16 cellular contexts compared by ENCODE assay signal in the genomic region with DNA sequence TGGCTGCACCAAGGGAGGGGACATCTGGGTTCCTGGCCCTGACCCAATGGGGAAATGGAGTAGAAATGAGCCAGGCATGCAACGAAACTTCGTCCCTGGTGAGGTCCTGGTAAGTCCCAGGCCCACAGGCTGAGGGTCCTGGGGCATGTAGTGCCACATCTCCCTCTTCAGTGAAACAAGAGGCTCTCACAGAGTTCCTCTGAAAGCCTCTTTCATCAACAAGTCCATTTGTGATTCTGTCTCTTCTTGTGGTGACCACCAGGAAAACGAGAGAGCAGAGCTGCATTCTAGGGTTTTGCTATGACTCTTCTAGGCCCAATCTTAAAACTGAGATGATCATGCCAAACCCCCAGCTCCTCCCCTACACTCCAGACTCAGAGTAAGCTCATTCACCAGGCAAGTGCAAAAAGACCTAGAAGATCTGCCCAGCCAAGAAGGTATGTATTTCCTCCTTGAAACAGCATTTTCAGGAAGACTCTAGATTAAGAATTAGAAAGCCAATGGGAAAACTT. TPM values are rescaled to one million over a fixed set of nuclear protein-coding genes. Genes with fewer than 3 reads are reported as not detected.
DNase-seq lines count a peak whose midpoint lies in the region; ATAC-seq and TF ChIP-seq lines count a peak whose summit lies in the region.
"Had no signal": no experiment of that assay in that cellular context is flagged by ENCODE, and none has a peak within 500 bp of the region (broad histone marks: within the 10 kb centered on the region; RNA-seq: fewer than 3 reads in every experiment).

No MANE protein-coding gene starts in this region.

- H3K4me3 ChIP-seq in PC-9, result no peak overlapping the region

- H3K36me3 Mint-ChIP-seq in glutamatergic neuron (ENCODE audit: unreplicated experiment) (no peaks in the 10 kb centered on the region), endothelial cell (ENCODE audit: low read depth, unreplicated experiment) (peaks cover 4% of the 10 kb centered on the region), WTC11 (no peaks in the 10 kb centered on the region)

- no peaks in the 10 kb centered on the region for H3K79me2 ChIP-seq in PC-9 (ENCODE audit: low read depth)

- no peaks in the 10 kb centered on the region for H3F3A ChIP-seq in PC-9 (ENCODE audit: insufficient read depth, low read depth)

- no peak for ATAC-seq in WTC11
- ATAC-seq: HCT116 had no signal

- H3K27me3 ChIP-seq in PC-9 (ENCODE audit: insufficient read depth, low read depth), result no peaks in the 10 kb centered on the region

- CTCF ChIA-PET in PC-9 (lab: Charles Lee), result no interaction called here
- CTCF ChIA-PET in WTC11 (lab: Charles Lee), result interaction anchor here (0.6 to 7.7 kb wide), 2 partner anchors 213 to 228 kb away, joined by 3 to 131 read pairs; no protein-coding TSS in a partner anchor

- H3K4me3 Mint-ChIP-seq in glutamatergic neuron (ENCODE audit: unreplicated experiment), result no peak overlapping the region
- H3K4me3 Mint-ChIP-seq in endothelial cell (ENCODE audit: unreplicated experiment), result no peak overlapping the region
- H3K4me3 Mint-ChIP-seq in WTC11, result no peak overlapping the region
- H3K4me3 Mint-ChIP-seq: B cell; CD4-positive, alpha-beta T cell had no signal

- no peaks in the 10 kb centered on the region for H3K36me3 ChIP-seq in PC-9 (ENCODE audit: low read depth)

- H3K4me1 Mint-ChIP-seq in glutamatergic neuron (ENCODE audit: low read depth, unreplicated experiment) (peaks cover 11% of the 10 kb centered on the region), endothelial cell (ENCODE audit: unreplicated experiment) (peaks cover 9% of the 10 kb centered on the region), WTC11 (peaks cover 18% of the 10 kb centered on the region)
- H3K4me1 Mint-ChIP-seq: B cell had no signal

- H3K4me2 ChIP-seq in PC-9, result no peak overlapping the region

- DNase-seq in Ammon's horn (ENCODE audit: low spot score) (peak; percentile 42), PC-9 (no peak), globus pallidus (ENCODE audit: low spot score) (peak; percentile 65), putamen (ENCODE audit: low spot score) (peak; percentile 17), DMS 273 (lab: John Stamatoyannopoulos, UW; ENCODE audit: unreplicated experiment) (no peak), glutamatergic neuron (no peak), endothelial cell (ENCODE audit: low spot score) (no peak), WTC11 (ENCODE audit: low spot score) (no peak)
- DNase-seq: ACHN; C1 segment of cervical spinal cord; Calu3; CD4-positive, alpha-beta T cell; DMS79 had no signal

- TF ChIP-seq CTCF in PC-9 (conservative IDR thresholded peaks at IDR 0.05) (no peak), glutamatergic neuron (IDR thresholded peaks at IDR 0.05; ENCODE audit: partially characterized antibody, unreplicated experiment) (no peak), endothelial cell (IDR thresholded peaks at IDR 0.05; ENCODE audit: unreplicated experiment) (no peak), WTC11 (IDR thresholded peaks at IDR 0.05) (no peak)

- no peaks in the 10 kb centered on the region for H4K20me1 ChIP-seq in PC-9 (ENCODE audit: insufficient read depth)

- H2AFZ ChIP-seq in PC-9, result peak overlapping the region; percentile 53; the same call in 1 of the 2 replicates

- no peak overlapping the region for H3K27ac ChIP-seq in PC-9
- H3K27ac ChIP-seq: HL-60 had no signal

- no peaks in the 10 kb centered on the region for H3K9me3 ChIP-seq in PC-9 (ENCODE audit: insufficient read depth, low read depth)

- no TSS peak for BruUV-seq in PC-9 (replicated peaks; lab: Mats Ljungman, UMichigan)

- peaks cover 9% of the 10 kb centered on the region for H3K9me3 Mint-ChIP-seq in glutamatergic neuron (ENCODE audit: unreplicated experiment)
- no peaks in the 10 kb centered on the region for H3K9me3 Mint-ChIP-seq in endothelial cell (ENCODE audit: unreplicated experiment)
- no peaks in the 10 kb centered on the region for H3K9me3 Mint-ChIP-seq in WTC11
- H3K9me3 Mint-ChIP-seq: CD4-positive, alpha-beta T cell had no signal

- POLR2A ChIA-PET in PC-9 (lab: Charles Lee; ENCODE audit: unreplicated experiment) (no interaction called here), WTC11 (lab: Charles Lee) (no interaction called here)

- no peaks in the 10 kb centered on the region for H3K9me2 ChIP-seq in PC-9 (ENCODE audit: insufficient read depth)

- H3K27ac Mint-ChIP-seq in glutamatergic neuron (ENCODE audit: unreplicated experiment) (no peak overlapping the region), endothelial cell (ENCODE audit: unreplicated experiment) (no peak overlapping the region), WTC11 (no peak overlapping the region)
- H3K27ac Mint-ChIP-seq: B cell; CD4-positive, alpha-beta T cell had no signal

- H3K27me3 Mint-ChIP-seq in glutamatergic neuron (ENCODE audit: unreplicated experiment), result peaks cover 2% of the 10 kb centered on the region
- H3K27me3 Mint-ChIP-seq in endothelial cell (ENCODE audit: unreplicated experiment), result no peaks in the 10 kb centered on the region
- H3K27me3 Mint-ChIP-seq in WTC11 (ENCODE audit: low read depth), result peaks cover 4% of the 10 kb centered on the region

- intact Hi-C loops in PC-9 (cut with micrococcal nuclease; ENCODE audit: unreplicated experiment), result no loop called here

- H3K4me1 ChIP-seq in PC-9 (replicated peaks; ENCODE audit: insufficient read depth), result no peaks in the 10 kb centered on the region

TF ChIP-seq in WTC11, 78 proteins besides CTCF, POLR2A, EP300 and RAD21:
- TF ChIP-seq NFE2L1 (CRISPR knock-in tag; IDR thresholded peaks at IDR 0.05) (no peak), KAT7 (CRISPR knock-in tag; IDR thresholded peaks at IDR 0.05; ENCODE audit: borderline replicate concordance) (no peak), HMGA2 (CRISPR knock-in tag; IDR thresholded peaks at IDR 0.05) (no peak), RELA (CRISPR knock-in tag; IDR thresholded peaks at IDR 0.05; ENCODE audit: borderline replicate concordance) (no peak), ETV6 (CRISPR knock-in tag; IDR thresholded peaks at IDR 0.05) (no peak), SMAD3 (CRISPR knock-in tag; IDR thresholded peaks at IDR 0.05; ENCODE audit: borderline replicate concordance) (no peak), SP1 (CRISPR knock-in tag; conservative IDR thresholded peaks at IDR 0.05) (no peak), ZNF671 (CRISPR knock-in tag; IDR thresholded peaks at IDR 0.05) (no peak), JUN (CRISPR knock-in tag; IDR thresholded peaks at IDR 0.05) (no peak), MYBL2 (CRISPR knock-in tag; IDR thresholded peaks at IDR 0.05) (no peak)
- TF ChIP-seq, protein P1, sequence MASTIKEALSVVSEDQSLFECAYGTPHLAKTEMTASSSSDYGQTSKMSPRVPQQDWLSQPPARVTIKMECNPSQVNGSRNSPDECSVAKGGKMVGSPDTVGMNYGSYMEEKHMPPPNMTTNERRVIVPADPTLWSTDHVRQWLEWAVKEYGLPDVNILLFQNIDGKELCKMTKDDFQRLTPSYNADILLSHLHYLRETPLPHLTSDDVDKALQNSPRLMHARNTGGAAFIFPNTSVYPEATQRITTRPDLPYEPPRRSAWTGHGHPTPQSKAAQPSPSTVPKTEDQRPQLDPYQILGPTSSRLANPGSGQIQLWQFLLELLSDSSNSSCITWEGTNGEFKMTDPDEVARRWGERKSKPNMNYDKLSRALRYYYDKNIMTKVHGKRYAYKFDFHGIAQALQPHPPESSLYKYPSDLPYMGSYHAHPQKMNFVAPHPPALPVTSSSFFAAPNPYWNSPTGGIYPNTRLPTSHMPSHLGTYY (CRISPR knock-in tag; IDR thresholded peaks at IDR 0.05), result no peak

RNA-seq across cellular contexts. Expression of a gene that starts 24.3 kb away (rescaled TPM):
- 82.9 and 86.3 TPM in 2 replicates for total RNA-seq in PC-9 (2021)
- 99.4 TPM for total RNA-seq in glutamatergic neuron (ENCODE audit: unreplicated experiment)
- 87.5 TPM for total RNA-seq in endothelial cell (ENCODE audit: unreplicated experiment)
- 117 to 128 TPM (median 124 TPM) in 3 replicates for total RNA-seq in WTC11 (2021)

RNA-seq across cellular contexts. Expression of a gene that starts 25.7 kb away (rescaled TPM):
- total RNA-seq in PC-9 (2021) (120 and 133 TPM in 2 replicates), glutamatergic neuron (ENCODE audit: unreplicated experiment) (37.0 TPM), endothelial cell (ENCODE audit: unreplicated experiment) (42.6 TPM), WTC11 (2021) (74.7 to 76.1 TPM (median 75.2 TPM) in 3 replicates)

Comparison
In these comparisons a context has a peak if more than half of its experiments do, and no peak if none do; other contexts are left out.
1. DNase-seq: peak in Ammon's horn (single experiment), globus pallidus (single experiment) and putamen (single experiment); none in PC-9 (0 of 2), DMS 273 (single experiment), glutamatergic neuron (single experiment), endothelial cell (single experiment) and WTC11 (single experiment).